In the genomic region with DNA sequence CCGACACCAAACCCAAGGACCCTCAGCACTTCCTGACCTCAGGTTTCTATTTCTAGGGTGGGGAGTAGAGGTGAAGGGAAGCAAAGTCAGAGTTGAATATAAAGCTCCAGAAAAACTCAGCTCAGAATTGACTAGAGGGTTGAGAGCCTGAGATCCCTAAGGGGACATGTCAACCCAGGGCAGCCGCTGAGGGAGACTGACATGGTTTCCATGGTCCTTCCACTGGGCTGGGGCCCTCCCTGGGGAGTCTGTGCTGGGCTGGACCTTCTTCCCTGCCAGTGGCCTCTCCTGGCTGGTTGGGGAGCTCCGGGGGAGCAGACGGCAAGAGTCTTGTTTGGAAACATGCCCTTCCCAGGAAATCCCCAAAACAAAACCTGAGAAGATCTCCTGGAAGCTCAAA, we compare ENCODE assay signal across 10 cellular contexts.
A peak's percentile ranks its signal among the peaks of the same experiment; 100 is the strongest.
DNase-seq lines count a peak whose midpoint lies in the region; ATAC-seq and TF ChIP-seq lines count a peak whose summit lies in the region.
"Had no signal": no experiment of that assay in that cellular context is flagged by ENCODE, and none has a peak within 500 bp of the region (broad histone marks: within the 10 kb centered on the region; RNA-seq: fewer than 3 reads in every experiment).

No MANE protein-coding gene starts in this region.

- intact Hi-C loops in ascending aorta (cut with DNase I): no loop called here

- H3K27ac ChIP-seq in ascending aorta (peak overlapping the region; percentile 82 to 84), subcutaneous abdominal adipose tissue (ENCODE audit: low read depth, low read length) (peak overlapping the region; percentile 88)
- H3K27ac ChIP-seq: SJSA1 had no signal

- H3K4me3 ChIP-seq in ascending aorta (no peak overlapping the region), subcutaneous abdominal adipose tissue (ENCODE audit: low read depth in 1 of 5, low read length in 5 of 5) (peak overlapping the region in 1 of 5 donors; percentile 35)
- H3K4me3 ChIP-seq: SJSA1 had no signal

- no peaks in the 10 kb centered on the region for H3K36me3 Mint-ChIP-seq in memory B cell

- H3K9me3 ChIP-seq in ascending aorta: no peaks in the 10 kb centered on the region
- H3K9me3 ChIP-seq in subcutaneous abdominal adipose tissue (ENCODE audit: control insufficient read depth in 5 of 5, low read length in 5 of 5): no peaks in the 10 kb centered on the region

- no peak overlapping the region for H3K4me3 Mint-ChIP-seq in memory B cell

- peaks cover 31% of the 10 kb centered on the region for H3K4me1 Mint-ChIP-seq in memory B cell

- peak; percentile 18 for DNase-seq in activated CD4-positive, CD25-positive, alpha-beta regulatory T cell treated with anti-CD3 and anti-CD28 coated beads, Interleukin-2, amount 50 U/mL, for 72 hours
- DNase-seq in activated CD4-positive, CD25-positive, alpha-beta regulatory T cell (lab: John Stamatoyannopoulos, UW): no peak
- DNase-seq in ascending aorta (ENCODE audit: low spot score in 2 of 2): peak; percentile 8 to 63
- DNase-seq in memory B cell (ENCODE audit: low spot score in 2 of 2): no peak
- no peak for DNase-seq in GOT3 (lab: John Stamatoyannopoulos, UW)
- DNase-seq: NCI-H1105 treated with DMSO at 0.1 percent for 48 hours had no signal

- H3K36me3 ChIP-seq in ascending aorta: no peaks in the 10 kb centered on the region
- no peaks in the 10 kb centered on the region for H3K36me3 ChIP-seq in subcutaneous abdominal adipose tissue (ENCODE audit: control insufficient read depth in 5 of 5, insufficient read depth in 5 of 5, low read length in 5 of 5)
- H3K36me3 ChIP-seq: SJSA1 had no signal

- no peaks in the 10 kb centered on the region for H3K27me3 Mint-ChIP-seq in memory B cell

- H3K9me3 Mint-ChIP-seq in memory B cell: no peaks in the 10 kb centered on the region

- H3K27ac Mint-ChIP-seq in memory B cell: peak overlapping the region; percentile 96

- no peak for ATAC-seq in memory B cell (ENCODE audit: low read depth)
- ATAC-seq in HG03460 (IDR thresholded peaks at IDR 0.05; ENCODE audit: unreplicated experiment): no peak
- ATAC-seq in HG03045 (IDR thresholded peaks at IDR 0.05; ENCODE audit: unreplicated experiment): no peak

- H3K27me3 ChIP-seq in ascending aorta (no peaks in the 10 kb centered on the region), subcutaneous abdominal adipose tissue (ENCODE audit: control insufficient read depth in 5 of 5, insufficient read depth in 4 of 5, low read length in 5 of 5) (no peaks in the 10 kb centered on the region)
- H3K27me3 ChIP-seq: SJSA1 had no signal

- no peak for TF ChIP-seq CTCF in ascending aorta (IDR thresholded peaks at IDR 0.05)

- H3K4me1 ChIP-seq in ascending aorta (peaks cover 23 to 46% of the 10 kb centered on the region in 2 donors), subcutaneous abdominal adipose tissue (ENCODE audit: control insufficient read depth in 5 of 5, insufficient read depth in 5 of 5, low read length in 5 of 5) (peaks cover 30 to 87% (median 78%) of the 10 kb centered on the region in 5 donors)

- H3K9ac ChIP-seq in subcutaneous abdominal adipose tissue (ENCODE audit: low read length in 5 of 5): peak overlapping the region in 4 of 5 donors; percentile 6 to 70 (median 54)

Comparison
In these comparisons a context has a peak if more than half of its experiments do, and no peak if none do; other contexts are left out.
1. DNase-seq: peak in activated CD4-positive, CD25-positive, alpha-beta regulatory T cell treated with anti-CD3 and anti-CD28 coated beads, Interleukin-2, amount 50 U/mL, for 72 hours (single experiment) and ascending aorta (2 of 2); none in activated CD4-positive, CD25-positive, alpha-beta regulatory T cell (0 of 4), memory B cell (0 of 2) and GOT3 (single experiment).